ENCODE assay signal across 1 cellular context in the genomic region with DNA sequence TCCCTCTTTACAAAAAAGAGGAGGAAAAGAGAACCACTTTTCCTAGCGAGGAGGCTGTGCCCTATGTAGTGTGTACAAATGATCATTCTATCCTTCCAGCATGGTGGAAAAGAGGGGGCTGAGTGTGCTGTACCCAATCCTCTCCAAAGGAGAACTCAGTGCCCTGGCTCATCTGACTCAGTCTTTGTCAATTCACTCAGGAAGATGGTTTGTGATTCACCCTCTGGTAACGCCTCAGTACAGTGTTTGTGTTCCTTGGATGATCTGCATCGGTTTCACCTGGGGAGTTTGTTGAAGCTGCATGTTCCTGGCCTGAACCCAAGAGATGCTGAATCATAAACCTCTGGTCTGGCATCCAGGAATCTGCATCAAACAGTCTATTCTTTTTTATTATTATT.
A peak's percentile ranks its signal among the peaks of the same experiment; 100 is the strongest.
TF ChIP-seq lines count a peak whose summit lies in the region.

No MANE protein-coding gene starts in this region.

TF ChIP-seq in SK-N-SH, 30 proteins besides CTCF, POLR2A, EP300 and RAD21 (continued from another document):
- TF ChIP-seq, protein P1, sequence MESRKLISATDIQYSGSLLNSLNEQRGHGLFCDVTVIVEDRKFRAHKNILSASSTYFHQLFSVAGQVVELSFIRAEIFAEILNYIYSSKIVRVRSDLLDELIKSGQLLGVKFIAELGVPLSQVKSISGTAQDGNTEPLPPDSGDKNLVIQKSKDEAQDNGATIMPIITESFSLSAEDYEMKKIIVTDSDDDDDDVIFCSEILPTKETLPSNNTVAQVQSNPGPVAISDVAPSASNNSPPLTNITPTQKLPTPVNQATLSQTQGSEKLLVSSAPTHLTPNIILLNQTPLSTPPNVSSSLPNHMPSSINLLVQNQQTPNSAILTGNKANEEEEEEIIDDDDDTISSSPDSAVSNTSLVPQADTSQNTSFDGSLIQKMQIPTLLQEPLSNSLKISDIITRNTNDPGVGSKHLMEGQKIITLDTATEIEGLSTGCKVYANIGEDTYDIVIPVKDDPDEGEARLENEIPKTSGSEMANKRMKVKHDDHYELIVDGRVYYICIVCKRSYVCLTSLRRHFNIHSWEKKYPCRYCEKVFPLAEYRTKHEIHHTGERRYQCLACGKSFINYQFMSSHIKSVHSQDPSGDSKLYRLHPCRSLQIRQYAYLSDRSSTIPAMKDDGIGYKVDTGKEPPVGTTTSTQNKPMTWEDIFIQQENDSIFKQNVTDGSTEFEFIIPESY (IDR thresholded peaks at IDR 0.05; ENCODE audit: borderline replicate concordance, low read depth), result peak; percentile 35; the same call in 1 of the 2 replicates
- TF ChIP-seq SIN3A (IDR thresholded peaks at IDR 0.05; ENCODE audit: borderline replicate concordance, low read depth, low read length) (no peak), EZH2phosphoT487 (IDR thresholded peaks at IDR 0.05; ENCODE audit: borderline replicate concordance, low read depth) (no peak), GABPA (IDR thresholded peaks at IDR 0.05; ENCODE audit: low read depth) (no peak), MEF2A (IDR thresholded peaks at IDR 0.05; ENCODE audit: borderline replicate concordance, low read depth) (no peak), RXRA (IDR thresholded peaks at IDR 0.05; ENCODE audit: borderline replicate concordance, low read depth) (peak; percentile 18; the same call in 1 of the 2 replicates), NFIC (IDR thresholded peaks at IDR 0.05; ENCODE audit: borderline replicate concordance) (peak; percentile 94), YY1 (IDR thresholded peaks at IDR 0.05; ENCODE audit: low read depth) (peak; percentile 66; the same call in 1 of the 2 replicates), IRF3 (IDR thresholded peaks at IDR 0.05; ENCODE audit: low read depth, low read length) (no peak), POLR2AphosphoS5 (IDR thresholded peaks at IDR 0.05; ENCODE audit: low read depth, low read length) (peak; percentile 70; the same call in 1 of the 2 replicates), FOXJ3 (CRISPR knock-in tag; IDR thresholded peaks at IDR 0.05) (no peak), ELF1 (IDR thresholded peaks at IDR 0.05) (no peak), RFX5 (IDR thresholded peaks at IDR 0.05; ENCODE audit: low read length) (no peak), GATA2 (CRISPR knock-in tag; IDR thresholded peaks at IDR 0.05) (no peak), MAX (IDR thresholded peaks at IDR 0.05; ENCODE audit: low read depth) (peak; percentile 45; the same call in 1 of the 2 replicates), MXI1 (IDR thresholded peaks at IDR 0.05; ENCODE audit: low read depth, low read length) (no peak), CHD2 (IDR thresholded peaks at IDR 0.05; ENCODE audit: low read length, partially characterized antibody) (no peak), FOXM1 (IDR thresholded peaks at IDR 0.05; ENCODE audit: low read depth) (peak; percentile 56; the same call in 1 of the 2 replicates), FOSL2 (IDR thresholded peaks at IDR 0.05; ENCODE audit: borderline replicate concordance, low read depth) (peak; percentile 95)
- TF ChIP-seq, protein P2, sequence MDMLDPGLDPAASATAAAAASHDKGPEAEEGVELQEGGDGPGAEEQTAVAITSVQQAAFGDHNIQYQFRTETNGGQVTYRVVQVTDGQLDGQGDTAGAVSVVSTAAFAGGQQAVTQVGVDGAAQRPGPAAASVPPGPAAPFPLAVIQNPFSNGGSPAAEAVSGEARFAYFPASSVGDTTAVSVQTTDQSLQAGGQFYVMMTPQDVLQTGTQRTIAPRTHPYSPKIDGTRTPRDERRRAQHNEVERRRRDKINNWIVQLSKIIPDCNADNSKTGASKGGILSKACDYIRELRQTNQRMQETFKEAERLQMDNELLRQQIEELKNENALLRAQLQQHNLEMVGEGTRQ (IDR thresholded peaks at IDR 0.05; ENCODE audit: borderline replicate concordance, low read depth, low read length), result no peak
- TF ChIP-seq, protein P3, sequence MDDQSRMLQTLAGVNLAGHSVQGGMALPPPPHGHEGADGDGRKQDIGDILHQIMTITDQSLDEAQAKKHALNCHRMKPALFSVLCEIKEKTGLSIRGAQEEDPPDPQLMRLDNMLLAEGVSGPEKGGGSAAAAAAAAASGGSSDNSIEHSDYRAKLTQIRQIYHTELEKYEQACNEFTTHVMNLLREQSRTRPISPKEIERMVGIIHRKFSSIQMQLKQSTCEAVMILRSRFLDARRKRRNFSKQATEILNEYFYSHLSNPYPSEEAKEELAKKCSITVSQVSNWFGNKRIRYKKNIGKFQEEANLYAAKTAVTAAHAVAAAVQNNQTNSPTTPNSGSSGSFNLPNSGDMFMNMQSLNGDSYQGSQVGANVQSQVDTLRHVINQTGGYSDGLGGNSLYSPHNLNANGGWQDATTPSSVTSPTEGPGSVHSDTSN (IDR thresholded peaks at IDR 0.05), result peak; percentile 72
- TF ChIP-seq, protein P4, sequence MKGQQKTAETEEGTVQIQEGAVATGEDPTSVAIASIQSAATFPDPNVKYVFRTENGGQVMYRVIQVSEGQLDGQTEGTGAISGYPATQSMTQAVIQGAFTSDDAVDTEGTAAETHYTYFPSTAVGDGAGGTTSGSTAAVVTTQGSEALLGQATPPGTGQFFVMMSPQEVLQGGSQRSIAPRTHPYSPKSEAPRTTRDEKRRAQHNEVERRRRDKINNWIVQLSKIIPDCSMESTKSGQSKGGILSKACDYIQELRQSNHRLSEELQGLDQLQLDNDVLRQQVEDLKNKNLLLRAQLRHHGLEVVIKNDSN (IDR thresholded peaks at IDR 0.05; ENCODE audit: borderline replicate concordance, low read depth), result no peak
